In genomic region chr21:42381347-42381984, GRCh38 we compare ENCODE assay signal across 8 cellular contexts. TPM values are rescaled to one million over a fixed set of nuclear protein-coding genes. Genes with fewer than 3 reads are reported as not detected.
DNase-seq lines count a peak whose midpoint lies in the region; ATAC-seq and TF ChIP-seq lines count a peak whose summit lies in the region.

No MANE protein-coding gene starts in this region.

- H3K4me2 ChIP-seq in fibroblast of lung (ENCODE audit: extremely low read depth, insufficient read depth, low read length) (no peak overlapping the region), smooth muscle cell (no peak overlapping the region)

- 24% methylated on average over 1 of the region's 1 CpG for WGBS in smooth muscle cell (ENCODE audit: low lambda C conversion rate)

- no peaks in the 10 kb centered on the region for H3K79me2 ChIP-seq in fibroblast of lung (ENCODE audit: control insufficient read depth, insufficient read depth, low read length)
- H3K79me2 ChIP-seq in smooth muscle cell (ENCODE audit: low read depth) = no peaks in the 10 kb centered on the region

- no peak overlapping the region for H3K9ac ChIP-seq in fibroblast of lung (ENCODE audit: insufficient read depth, low read length)
- H3K9ac ChIP-seq in smooth muscle cell (ENCODE audit: low read depth) = no peak overlapping the region

- peak; percentile 42 to 46 for DNase-seq in SHP77 (lab: John Stamatoyannopoulos, UW)
- no peak for DNase-seq in SHP77 treated with DMSO at 0.1 percent for 48 hours (lab: John Stamatoyannopoulos, UW)
- peak; percentile 70 for DNase-seq in NB4 (ENCODE audit: low read depth)
- peak; percentile 83 for DNase-seq in WERI-Rb-1
- peak; percentile 26 to 43 for DNase-seq in fibroblast of lung (ENCODE audit: low read depth in 2 of 2)
- DNase-seq in smooth muscle cell (lab: John Stamatoyannopoulos, UW; ENCODE audit: unreplicated experiment) = no peak
- DNase-seq in cerebellar nuclear complex (lab: John Stamatoyannopoulos, UW) = no peak

- H2AFZ ChIP-seq in fibroblast of lung (ENCODE audit: low read length) (no peak overlapping the region), smooth muscle cell (ENCODE audit: low read depth) (no peak overlapping the region)

- no peaks in the 10 kb centered on the region for H3K27me3 ChIP-seq in WERI-Rb-1 (ENCODE audit: insufficient read depth, low read depth, severe bottlenecking)
- H3K27me3 ChIP-seq in fibroblast of lung (ENCODE audit: control insufficient read depth, insufficient read depth, low read length) = no peaks in the 10 kb centered on the region
- H3K27me3 ChIP-seq in smooth muscle cell (ENCODE audit: low read depth) = no peaks in the 10 kb centered on the region

- H3K27ac ChIP-seq in WERI-Rb-1 = no peak overlapping the region
- no peak overlapping the region for H3K27ac ChIP-seq in fibroblast of lung (ENCODE audit: insufficient read depth, low read length)
- no peak overlapping the region for H3K27ac ChIP-seq in smooth muscle cell (ENCODE audit: low read depth)

- TF ChIP-seq POLR2A in NB4 (IDR thresholded peaks at IDR 0.05; ENCODE audit: extremely low read depth, insufficient read length) = no peak

- H3F3A ChIP-seq in smooth muscle cell (ENCODE audit: low read depth) = no peaks in the 10 kb centered on the region

- no peaks in the 10 kb centered on the region for H3K36me3 ChIP-seq in WERI-Rb-1
- H3K36me3 ChIP-seq in fibroblast of lung (ENCODE audit: control insufficient read depth, insufficient read depth, low read length) = no peaks in the 10 kb centered on the region
- no peaks in the 10 kb centered on the region for H3K36me3 ChIP-seq in smooth muscle cell (ENCODE audit: low read depth)

- H3K9me3 ChIP-seq in WERI-Rb-1 (ENCODE audit: severe bottlenecking) = peaks cover 4% of the 10 kb centered on the region
- no peaks in the 10 kb centered on the region for H3K9me3 ChIP-seq in fibroblast of lung (ENCODE audit: control insufficient read depth, insufficient read depth, low read depth, low read length)
- no peaks in the 10 kb centered on the region for H3K9me3 ChIP-seq in smooth muscle cell (replicated peaks; ENCODE audit: low read depth)

- H4K20me1 ChIP-seq in fibroblast of lung (ENCODE audit: control insufficient read depth, extremely low read depth, insufficient read depth, low read length) = no peaks in the 10 kb centered on the region
- no peaks in the 10 kb centered on the region for H4K20me1 ChIP-seq in smooth muscle cell (ENCODE audit: low read depth)

- H3K4me3 ChIP-seq in NB4 (ENCODE audit: low read depth, low read length) (no peak overlapping the region), WERI-Rb-1 (ENCODE audit: low read depth, low read length) (no peak overlapping the region), fibroblast of lung (replicated peaks in 1 of 4; ENCODE audit: control extremely low read depth in 1 of 4, insufficient read depth in 1 of 4, low read depth in 3 of 4, low read length in 4 of 4) (no peak overlapping the region), smooth muscle cell (no peak overlapping the region)

- ATAC-seq in HG02759 (IDR thresholded peaks at IDR 0.05; ENCODE audit: unreplicated experiment) = no peak

- TF ChIP-seq CTCF in NB4 (IDR thresholded peaks at IDR 0.05; ENCODE audit: low read depth, low read length) (peak; percentile 98), WERI-Rb-1 (IDR thresholded peaks at IDR 0.05; ENCODE audit: low read depth, low read length) (peak; percentile 97), fibroblast of lung (conservative IDR thresholded peaks at IDR 0.05 in 1 of 2, IDR thresholded peaks at IDR 0.05 in 1 of 2; ENCODE audit: low read depth in 1 of 2, low read length in 2 of 2) (peak; percentile 32 to 78), smooth muscle cell (IDR thresholded peaks at IDR 0.05; ENCODE audit: borderline replicate concordance, insufficient read depth, poor library complexity, severe bottlenecking) (peak; percentile 40)

- H3K4me1 ChIP-seq in fibroblast of lung (ENCODE audit: control insufficient read depth, extremely low read depth, insufficient read depth, low read length) = no peaks in the 10 kb centered on the region
- no peaks in the 10 kb centered on the region for H3K4me1 ChIP-seq in smooth muscle cell (ENCODE audit: low read depth)

RNA-seq across cellular contexts. Expression of gene TMPRSS3, which starts 14.4 kb away (rescaled TPM):
- total RNA-seq in fibroblast of lung = not detected in 2 replicates
- polyA plus RNA-seq in fibroblast of lung = not detected in 2 replicates
- not detected in 2 replicates for polyA plus RNA-seq in fibroblast of lung (2012)
- polyA minus RNA-seq in fibroblast of lung (ENCODE audit: low replicate concordance) = not detected in 2 replicates
- 0.09 TPM in 1 of 2 replicates, not detected in the other for total RNA-seq in smooth muscle cell
- not detected in 2 replicates for polyA plus RNA-seq in smooth muscle cell

RNA-seq across cellular contexts. Expression of gene TFF1, which starts 15.1 kb away (rescaled TPM):
- total RNA-seq in fibroblast of lung (not detected in 2 replicates), smooth muscle cell (3.3 and 7.9 TPM in 2 replicates)
- polyA plus RNA-seq in fibroblast of lung (not detected in 2 replicates), smooth muscle cell (8.1 and 8.6 TPM in 2 replicates)
- polyA plus RNA-seq in fibroblast of lung (2012) = not detected in 2 replicates
- not detected in 2 replicates for polyA minus RNA-seq in fibroblast of lung (ENCODE audit: low replicate concordance)

RNA-seq across cellular contexts. Expression of gene UBASH3A, which starts 22.2 kb away (rescaled TPM):
- total RNA-seq in fibroblast of lung = not detected in 2 replicates
- polyA plus RNA-seq in fibroblast of lung = not detected in 2 replicates
- not detected in 2 replicates for polyA plus RNA-seq in fibroblast of lung (2012)
- polyA minus RNA-seq in fibroblast of lung (ENCODE audit: low replicate concordance) = not detected in 2 replicates
- not detected in 2 replicates for total RNA-seq in smooth muscle cell
- polyA plus RNA-seq in smooth muscle cell = 0.22 TPM in 1 of 2 replicates, not detected in the other

RNA-seq across cellular contexts. Expression of gene TFF2, which starts 30.7 kb away (rescaled TPM):
- total RNA-seq in fibroblast of lung (not detected in 2 replicates), smooth muscle cell (not detected in 2 replicates)
- polyA plus RNA-seq in fibroblast of lung (not detected in 2 replicates), smooth muscle cell (not detected in 2 replicates)
- not detected in 2 replicates for polyA plus RNA-seq in fibroblast of lung (2012)
- not detected in 2 replicates for polyA minus RNA-seq in fibroblast of lung (ENCODE audit: low replicate concordance)

Comparison
In these comparisons a context has a peak if more than half of its experiments do, and no peak if none do; other contexts are left out.
1. DNase-seq: peak in SHP77 (2 of 2), NB4 (single experiment), WERI-Rb-1 (single experiment) and fibroblast of lung (2 of 2); none in SHP77 treated with DMSO at 0.1 percent for 48 hours (single experiment), smooth muscle cell (single experiment) and cerebellar nuclear complex (0 of 2).
2. CTCF ChIP-seq: peak in every context shown above with its lines; median percentile 98 in NB4; 97 in WERI-Rb-1; 55 in fibroblast of lung; 40 in smooth muscle cell.